In the genomic region with DNA sequence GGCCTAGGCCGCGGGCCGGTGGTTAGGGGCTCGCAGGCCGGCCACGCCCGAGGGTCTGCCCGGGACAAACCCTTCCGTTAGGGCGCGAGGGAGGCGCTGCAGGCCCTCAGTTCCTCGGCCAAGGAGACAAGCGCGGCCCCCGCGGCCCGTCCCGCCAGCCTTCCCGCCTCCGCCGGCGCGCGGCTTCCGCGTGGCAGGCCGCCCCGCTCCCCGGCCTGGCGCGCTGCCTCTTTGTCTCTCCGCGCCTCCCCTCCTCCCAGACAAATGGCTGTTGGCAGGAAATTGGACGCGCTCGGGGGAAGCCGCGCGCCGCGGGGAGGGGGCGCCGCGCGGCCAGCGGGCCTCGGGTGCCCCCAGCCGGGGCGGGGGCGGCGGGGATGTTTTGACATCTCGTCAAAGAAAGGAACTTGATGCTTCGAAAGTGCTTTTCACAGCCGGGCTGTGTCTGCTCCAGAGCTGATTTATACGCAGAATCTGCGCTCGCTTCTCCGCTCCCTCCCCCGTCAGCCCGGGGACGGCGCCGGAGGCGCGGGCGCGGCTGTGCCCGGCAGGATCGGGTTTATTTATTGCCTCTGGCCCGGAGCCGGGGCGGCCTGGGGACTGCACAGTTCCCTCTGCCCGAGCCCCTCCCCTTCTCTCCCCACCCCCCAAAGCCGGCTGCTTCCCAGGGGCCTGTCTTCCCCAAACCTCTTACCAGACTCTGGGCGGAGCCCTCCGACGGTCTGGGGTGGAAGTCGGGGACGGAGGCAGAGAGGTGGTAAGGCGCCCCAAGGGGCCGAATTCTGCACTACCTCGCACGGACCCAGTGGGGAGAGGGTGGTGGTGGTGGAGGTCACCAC, we compare ENCODE assay signal across 8 cellular contexts. TPM values are rescaled to one million over a fixed set of nuclear protein-coding genes. Genes with fewer than 3 reads are reported as not detected.
DNase-seq lines count a peak whose midpoint lies in the region; ATAC-seq lines count a peak whose summit lies in the region.

No MANE protein-coding gene starts in this region.

- no peaks in the 10 kb centered on the region for H3K9me3 ChIP-seq in CD4-positive, alpha-beta memory T cell (ENCODE audit: control insufficient read depth in 1 of 2, low read length in 2 of 2)

- ATAC-seq in GM19351 (IDR thresholded peaks at IDR 0.05; ENCODE audit: unreplicated experiment) (peak; percentile 93), HG03520 (IDR thresholded peaks at IDR 0.05; ENCODE audit: unreplicated experiment) (peak; percentile 92)
- peak; percentile 94 for ATAC-seq in effector memory CD8-positive, alpha-beta T cell (replicated peaks)

- peak overlapping the region; percentile 91 for H3K4ac ChIP-seq in mesendoderm (ENCODE audit: low read depth, low read length)

- no peaks in the 10 kb centered on the region for H3K9me3 Mint-ChIP-seq in CD4-positive, alpha-beta memory T cell
- H3K9me3 Mint-ChIP-seq in effector memory CD8-positive, alpha-beta T cell, result no peaks in the 10 kb centered on the region

- peak overlapping the region; percentile 20 for H2BK5ac ChIP-seq in mesendoderm (ENCODE audit: low read length)

- peaks cover 21% of the 10 kb centered on the region for H3K4me1 ChIP-seq in CD4-positive, alpha-beta memory T cell (ENCODE audit: insufficient read depth, low read length)
- peaks cover 6% of the 10 kb centered on the region for H3K4me1 ChIP-seq in mesendoderm (ENCODE audit: control insufficient read depth, low read depth, low read length)

- H3K79me1 ChIP-seq in mesendoderm (ENCODE audit: low read length), result no peaks in the 10 kb centered on the region

- POLR2A ChIA-PET in CD4-positive, alpha-beta memory T cell (lab: Charles Lee; ENCODE audit: partially characterized antibody), result interaction anchor here (0.7 to 4.5 kb wide), 11 partner anchors 10 to 235 kb away, joined by 3 to 69 read pairs (median 4); partner anchors contain the start of genes DUOX1, DUOXA1 and SHF

- H3K4me3 ChIP-seq in CD4-positive, alpha-beta memory T cell (ENCODE audit: low read length in 2 of 2), result peak overlapping the region; percentile 61 to 64
- peak overlapping the region; percentile 68 for H3K4me3 ChIP-seq in mesendoderm (ENCODE audit: low read length)

- peak overlapping the region; percentile 65 for H4K8ac ChIP-seq in mesendoderm (ENCODE audit: low read depth, low read length)

- H3K18ac ChIP-seq in mesendoderm (ENCODE audit: low read length), result peak overlapping the region; percentile 78

- CTCF ChIA-PET in CD4-positive, alpha-beta memory T cell (lab: Charles Lee; ENCODE audit: partially characterized antibody), result interaction anchor here (0.7 to 4.1 kb wide), 21 partner anchors 9 to 289 kb away, joined by 3 to 30 read pairs (median 5); partner anchors contain the start of gene SHF

- H4K5ac ChIP-seq in mesendoderm (ENCODE audit: low read length), result no peak overlapping the region

- no peaks in the 10 kb centered on the region for H3K36me3 ChIP-seq in CD4-positive, alpha-beta memory T cell (ENCODE audit: insufficient read depth, low read length)
- no peaks in the 10 kb centered on the region for H3K36me3 ChIP-seq in mesendoderm (ENCODE audit: control insufficient read depth, insufficient read depth, low read length)

- H2BK120ac ChIP-seq in mesendoderm (ENCODE audit: low read depth, low read length), result peak overlapping the region; percentile 32

- peak overlapping the region; percentile 94 for H3K56ac ChIP-seq in mesendoderm (ENCODE audit: low read length)

- intact Hi-C loops in CD4-positive, alpha-beta memory T cell (cut with micrococcal nuclease), result loop anchor here (1.0 to 2.0 kb wide), 4 partner anchors 22 to 112 kb away; no protein-coding TSS in a partner anchor

- H2AK5ac ChIP-seq in mesendoderm (ENCODE audit: low read length), result no peak overlapping the region

- peak overlapping the region; percentile 75 to 92 (median 78) for H3K27ac Mint-ChIP-seq in CD4-positive, alpha-beta memory T cell
- peak overlapping the region; percentile 86 to 88 for H3K27ac Mint-ChIP-seq in effector memory CD8-positive, alpha-beta T cell

- no peak overlapping the region for H2BK15ac ChIP-seq in mesendoderm (replicated peaks; ENCODE audit: low read depth)

- H3K4me2 ChIP-seq in mesendoderm (ENCODE audit: low read length), result peak overlapping the region; percentile 67

- no peaks in the 10 kb centered on the region for H3K27me3 ChIP-seq in CD4-positive, alpha-beta memory T cell (ENCODE audit: insufficient read depth, low read length)
- H3K27me3 ChIP-seq in mesendoderm (ENCODE audit: insufficient read depth, low read length, poor library complexity), result no peaks in the 10 kb centered on the region

- peak overlapping the region; percentile 62 to 85 (median 76) for H3K4me3 Mint-ChIP-seq in CD4-positive, alpha-beta memory T cell
- peak overlapping the region; percentile 73 to 77 for H3K4me3 Mint-ChIP-seq in effector memory CD8-positive, alpha-beta T cell

- no peaks in the 10 kb centered on the region for H3K27me3 Mint-ChIP-seq in CD4-positive, alpha-beta memory T cell
- no peaks in the 10 kb centered on the region for H3K27me3 Mint-ChIP-seq in effector memory CD8-positive, alpha-beta T cell

- no peaks in the 10 kb centered on the region for H3K36me3 Mint-ChIP-seq in CD4-positive, alpha-beta memory T cell
- no peaks in the 10 kb centered on the region for H3K36me3 Mint-ChIP-seq in effector memory CD8-positive, alpha-beta T cell (ENCODE audit: insufficient read depth)

- peak; percentile 76 to 83 (median 80) for DNase-seq in CD4-positive, alpha-beta memory T cell
- DNase-seq in NCI-H82 treated with DMSO at 0.1 percent for 48 hours (lab: John Stamatoyannopoulos, UW; ENCODE audit: unreplicated experiment) (peak; percentile 41), mesendoderm (peak; percentile 95)
- peak; percentile 58 to 67 for DNase-seq in activated CD8-positive, alpha-beta memory T cell treated with anti-CD3 and anti-CD28 coated beads for 1 hour (ENCODE audit: extremely low read depth in 1 of 2, low read depth in 1 of 2)
- peak; percentile 73 to 79 (median 75) for DNase-seq in effector memory CD8-positive, alpha-beta T cell
- DNase-seq in stimulated activated CD8-positive, alpha-beta memory T cell treated with anti-CD3 and anti-CD28 coated beads, Interleukin-12 subunit alpha, Interleukin-12 subunit beta, amount 100 ng/mL, for 4 hours (ENCODE audit: low read depth), result peak; percentile 65

- peaks cover 0 to 18% (median 6%) of the 10 kb centered on the region in 4 donors for H3K4me1 Mint-ChIP-seq in CD4-positive, alpha-beta memory T cell
- H3K4me1 Mint-ChIP-seq in effector memory CD8-positive, alpha-beta T cell (ENCODE audit: low read depth in 2 of 2), result peaks cover 8 to 19% of the 10 kb centered on the region in 2 donors

- WGBS in mesendoderm (ENCODE audit: extremely low coverage, insufficient coverage, low lambda C conversion rate), result no CpG with 5 or more reads among the region's 84 CpGs

- peak overlapping the region; percentile 83 for H3K27ac ChIP-seq in CD4-positive, alpha-beta memory T cell (ENCODE audit: low read depth, low read length)
- peak overlapping the region; percentile 94 for H3K27ac ChIP-seq in mesendoderm (ENCODE audit: low read depth, low read length)

- peak overlapping the region; percentile 86 for H3K9ac ChIP-seq in mesendoderm (ENCODE audit: low read length)

- H3K23ac ChIP-seq in mesendoderm (ENCODE audit: low read length), result peak overlapping the region; percentile 24

- no peaks in the 10 kb centered on the region for H3K79me2 ChIP-seq in mesendoderm (ENCODE audit: control insufficient read depth, insufficient read depth, low read length)

RNA-seq across cellular contexts. Expression of gene SHF, which starts 20.8 kb away (rescaled TPM):
- total RNA-seq in CD4-positive, alpha-beta memory T cell, result 1 to 10 TPM; 5.3 to 6.7 TPM
- polyA plus RNA-seq in CD4-positive, alpha-beta memory T cell, result 1 to 10 TPM in 1 of 2 donors, under 1 TPM in 1; 0.66 to 1.7 TPM
- 19.6 TPM for polyA plus RNA-seq in mesendoderm (2013, experiment 1 of 2)
- 20.2 TPM for polyA plus RNA-seq in mesendoderm (2013, experiment 2 of 2)

RNA-seq across cellular contexts. Expression of gene DUOX1, which starts 37.2 kb away (rescaled TPM):
- under 1 TPM; 0.06 to 0.19 TPM for total RNA-seq in CD4-positive, alpha-beta memory T cell
- 1 to 10 TPM in 1 of 2 donors, under 1 TPM in 1; 0.19 to 2.9 TPM for polyA plus RNA-seq in CD4-positive, alpha-beta memory T cell
- 0.18 TPM for polyA plus RNA-seq in mesendoderm (2013, experiment 1 of 2)
- polyA plus RNA-seq in mesendoderm (2013, experiment 2 of 2), result 0.08 TPM

RNA-seq across cellular contexts. Expression of gene DUOXA1, which starts 37.3 kb away (rescaled TPM):
- total RNA-seq in CD4-positive, alpha-beta memory T cell, result under 1 TPM; 0.23 to 0.97 TPM
- not detected for polyA plus RNA-seq in CD4-positive, alpha-beta memory T cell
- 0.14 TPM for polyA plus RNA-seq in mesendoderm (2013, experiment 1 of 2)
- 0.04 TPM for polyA plus RNA-seq in mesendoderm (2013, experiment 2 of 2)

RNA-seq across cellular contexts. Expression of gene DUOXA2, which starts 52.9 kb away (rescaled TPM):
- not detected for total RNA-seq in CD4-positive, alpha-beta memory T cell
- polyA plus RNA-seq in CD4-positive, alpha-beta memory T cell, result not detected
- polyA plus RNA-seq in mesendoderm (2013, experiment 1 of 2), result not detected
- polyA plus RNA-seq in mesendoderm (2013, experiment 2 of 2), result not detected

RNA-seq across cellular contexts. Expression of gene DUOX2, which starts 53.0 kb away (rescaled TPM):
- total RNA-seq in CD4-positive, alpha-beta memory T cell, result under 1 TPM; 0.06 TPM
- under 1 TPM in 1 of 2 donors, not detected in 1; 0.02 TPM for polyA plus RNA-seq in CD4-positive, alpha-beta memory T cell
- 0.01 TPM for polyA plus RNA-seq in mesendoderm (2013, experiment 1 of 2)
- polyA plus RNA-seq in mesendoderm (2013, experiment 2 of 2), result under 0.01 TPM

Comparison
In these comparisons a context has a peak if more than half of its experiments do, and no peak if none do; other contexts are left out.
1. Peak in every context shown above with its lines: DNase-seq, ATAC-seq, H3K4me3 ChIP-seq and H3K27ac ChIP-seq.
2. DNase-seq: peak in every context shown above with its lines; median percentile 95 in mesendoderm; 80 in CD4-positive, alpha-beta memory T cell; 75 in effector memory CD8-positive, alpha-beta T cell; 65 in stimulated activated CD8-positive, alpha-beta memory T cell treated with anti-CD3 and anti-CD28 coated beads, Interleukin-12 subunit alpha, Interleukin-12 subunit beta, amount 100 ng/mL, for 4 hours; 62 in activated CD8-positive, alpha-beta memory T cell treated with anti-CD3 and anti-CD28 coated beads for 1 hour; 41 in NCI-H82 treated with DMSO at 0.1 percent for 48 hours.